ENCODE assay signal across 8 cellular contexts in genomic region chr7:98280296-98280695, GRCh38. TPM values are rescaled to one million over a fixed set of nuclear protein-coding genes. Genes with fewer than 3 reads are reported as not detected.
DNase-seq lines count a peak whose midpoint lies in the region; ATAC-seq and TF ChIP-seq lines count a peak whose summit lies in the region.

No MANE protein-coding gene starts in this region.

- no peak overlapping the region for H2AFZ ChIP-seq in smooth muscle cell (ENCODE audit: low read depth)

- ATAC-seq in activated CD8-positive, alpha-beta T cell treated with anti-CD3 and anti-CD28 coated beads for 36 hours: no peak
- ATAC-seq in HG03457 (IDR thresholded peaks at IDR 0.05; ENCODE audit: unreplicated experiment): no peak

- H3K79me2 ChIP-seq in smooth muscle cell (ENCODE audit: low read depth): peaks cover 36% of the 10 kb centered on the region

- TF ChIP-seq CTCF in activated CD8-positive, alpha-beta T cell treated with anti-CD3 and anti-CD28 coated beads for 36 hours (IDR thresholded peaks at IDR 0.05): no peak
- TF ChIP-seq CTCF in smooth muscle cell (IDR thresholded peaks at IDR 0.05; ENCODE audit: borderline replicate concordance, insufficient read depth, poor library complexity, severe bottlenecking): no peak

- H3K4me1 ChIP-seq in HUES48 (ENCODE audit: control insufficient read depth, insufficient read depth, low read length) (peaks cover 5% of the 10 kb centered on the region; the same call in 1 of the 2 replicates), iPS-18a (ENCODE audit: control insufficient read depth, low read depth, low read length) (peaks cover 3% of the 10 kb centered on the region), smooth muscle cell (ENCODE audit: low read depth) (peaks cover 36% of the 10 kb centered on the region)

- no peak overlapping the region for H3K27ac ChIP-seq in HUES48 (ENCODE audit: low read depth, low read length)
- H3K27ac ChIP-seq in iPS-18a (ENCODE audit: low read length): no peak overlapping the region
- H3K27ac ChIP-seq in smooth muscle cell (ENCODE audit: low read depth): no peak overlapping the region

- H3F3A ChIP-seq in smooth muscle cell (ENCODE audit: low read depth): peaks cover 4% of the 10 kb centered on the region

- H3K4me3 ChIP-seq in HUES48 (ENCODE audit: low read depth, low read length) (peak overlapping the region; percentile 66), iPS-18a (ENCODE audit: low read length) (peak overlapping the region; percentile 83), smooth muscle cell (peak overlapping the region; percentile 96)

- no peak overlapping the region for H3K27ac Mint-ChIP-seq in activated CD8-positive, alpha-beta T cell treated with anti-CD3 and anti-CD28 coated beads for 36 hours

- H3K9me3 ChIP-seq in HUES48 (ENCODE audit: control insufficient read depth, insufficient read depth, low read length) (no peaks in the 10 kb centered on the region), iPS-18a (ENCODE audit: control insufficient read depth, low read depth, low read length) (no peaks in the 10 kb centered on the region), smooth muscle cell (replicated peaks; ENCODE audit: low read depth) (no peaks in the 10 kb centered on the region)

- DNase-seq in activated CD8-positive, alpha-beta T cell treated with anti-CD3 and anti-CD28 coated beads for 36 hours: no peak
- DNase-seq in smooth muscle cell (lab: John Stamatoyannopoulos, UW; ENCODE audit: unreplicated experiment): no peak
- no peak for DNase-seq in COLO668 (lab: John Stamatoyannopoulos, UW; ENCODE audit: unreplicated experiment)
- DNase-seq in AG20443 (ENCODE audit: low spot score): no peak
- no peak for DNase-seq in NCI-H2196 treated with DMSO at 0.1 percent for 48 hours (lab: John Stamatoyannopoulos, UW; ENCODE audit: unreplicated experiment)

- H3K4me3 Mint-ChIP-seq in activated CD8-positive, alpha-beta T cell treated with anti-CD3 and anti-CD28 coated beads for 36 hours: peak overlapping the region; percentile 74

- no peaks in the 10 kb centered on the region for H3K27me3 Mint-ChIP-seq in activated CD8-positive, alpha-beta T cell treated with anti-CD3 and anti-CD28 coated beads for 36 hours

- H3K9me3 Mint-ChIP-seq in activated CD8-positive, alpha-beta T cell treated with anti-CD3 and anti-CD28 coated beads for 36 hours: no peaks in the 10 kb centered on the region

- H3K27me3 ChIP-seq in HUES48 (ENCODE audit: control insufficient read depth, insufficient read depth, low read length) (no peaks in the 10 kb centered on the region), iPS-18a (ENCODE audit: control insufficient read depth, insufficient read depth, low read length) (peaks cover 8% of the 10 kb centered on the region), smooth muscle cell (ENCODE audit: low read depth) (no peaks in the 10 kb centered on the region)

- intact Hi-C loops in activated CD8-positive, alpha-beta T cell treated with anti-CD3 and anti-CD28 coated beads for 36 hours (cut with micrococcal nuclease): no loop called here

- WGBS in smooth muscle cell (ENCODE audit: low lambda C conversion rate): 65% methylated on average over 7 of the region's 7 CpGs

- CTCF ChIA-PET in activated CD8-positive, alpha-beta T cell treated with anti-CD3 and anti-CD28 coated beads for 36 hours (lab: Charles Lee): interaction anchor here (0.8 to 1.5 kb wide), 3 partner anchors 9 to 78 kb away, joined by 3 to 4 read pairs (median 4); no protein-coding TSS in a partner anchor

- peak overlapping the region; percentile 99 for H3K4me2 ChIP-seq in smooth muscle cell

- H3K4me1 Mint-ChIP-seq in activated CD8-positive, alpha-beta T cell treated with anti-CD3 and anti-CD28 coated beads for 36 hours (ENCODE audit: low read depth): peaks cover 29% of the 10 kb centered on the region

- H3K36me3 ChIP-seq in HUES48 (ENCODE audit: control insufficient read depth, insufficient read depth, low read length) (0 out of 2 replicates have a peak, but pooled peaks cover 11% of the 10 kb centered on the region), iPS-18a (ENCODE audit: control insufficient read depth, low read depth, low read length) (no peaks in the 10 kb centered on the region), smooth muscle cell (ENCODE audit: low read depth) (no peaks in the 10 kb centered on the region)

- H3K36me3 Mint-ChIP-seq in activated CD8-positive, alpha-beta T cell treated with anti-CD3 and anti-CD28 coated beads for 36 hours (ENCODE audit: low read depth): peaks cover 8% of the 10 kb centered on the region

- POLR2A ChIA-PET in activated CD8-positive, alpha-beta T cell treated with anti-CD3 and anti-CD28 coated beads for 36 hours (lab: Charles Lee): interaction anchor here (1.1 kb wide), 1 partner anchor 15 kb away, joined by 3 read pairs; no protein-coding TSS in a partner anchor

- H4K20me1 ChIP-seq in smooth muscle cell (ENCODE audit: low read depth): peaks cover 32% of the 10 kb centered on the region

- no peak overlapping the region for H3K9ac ChIP-seq in HUES48 (ENCODE audit: low read depth, low read length)
- peak overlapping the region; percentile 68 for H3K9ac ChIP-seq in iPS-18a (ENCODE audit: low read length)
- no peak overlapping the region for H3K9ac ChIP-seq in smooth muscle cell (ENCODE audit: low read depth)

RNA-seq across cellular contexts. Expression of gene BRI3, which starts 1.2 kb away (rescaled TPM):
- 10 to 100 TPM; 44.9 to 47.6 TPM for total RNA-seq in activated CD8-positive, alpha-beta T cell treated with anti-CD3 and anti-CD28 coated beads for 36 hours
- 58.4 and 70.1 TPM in 2 replicates for total RNA-seq in smooth muscle cell
- polyA plus RNA-seq in smooth muscle cell: 83.0 and 84.9 TPM in 2 replicates

RNA-seq across cellular contexts. Expression of gene TECPR1, which starts 28.3 kb away (rescaled TPM):
- total RNA-seq in activated CD8-positive, alpha-beta T cell treated with anti-CD3 and anti-CD28 coated beads for 36 hours: 10 to 100 TPM; 25.6 to 25.7 TPM
- 27.7 and 33.1 TPM in 2 replicates for total RNA-seq in smooth muscle cell
- polyA plus RNA-seq in smooth muscle cell: 8.9 and 15.3 TPM in 2 replicates
